ENCODE assay signal across 8 cellular contexts in genomic region chr2:71223767-71224333, GRCh38. TPM values are rescaled to one million over a fixed set of nuclear protein-coding genes. Genes with fewer than 3 reads are reported as not detected.
DNase-seq lines count a peak whose midpoint lies in the region; ATAC-seq and TF ChIP-seq lines count a peak whose summit lies in the region.

No MANE protein-coding gene starts in this region.

- DNase-seq in CMK (ENCODE audit: low read depth): peak; percentile 41
- DNase-seq in HFFc6: peak; percentile 17
- peak; percentile 74 for DNase-seq in ecto neural progenitor cell (ENCODE audit: low spot score)
- peak; percentile 88 for DNase-seq in midbrain (lab: John Stamatoyannopoulos, UW)
- no peak for DNase-seq in AG08396 (ENCODE audit: low spot score)

- H3K9ac ChIP-seq in OCI-LY1 (ENCODE audit: low read length): no peak overlapping the region

- H3K4me1 Mint-ChIP-seq in HFFc6 (ENCODE audit: low read depth): peaks cover 6% of the 10 kb centered on the region

- no peak overlapping the region for H3K27ac Mint-ChIP-seq in HFFc6

- H3K36me3 ChIP-seq in OCI-LY1 (ENCODE audit: insufficient read depth, low read length): no peaks in the 10 kb centered on the region

- no peak overlapping the region for H2AFZ ChIP-seq in OCI-LY1 (ENCODE audit: low read length)

- no peaks in the 10 kb centered on the region; the same call in 1 of the 2 replicates for H3K27me3 ChIP-seq in OCI-LY1 (ENCODE audit: insufficient read depth, low read length)

- H3K36me3 Mint-ChIP-seq in HFFc6 (ENCODE audit: low read depth): no peaks in the 10 kb centered on the region

- H3K4me3 Mint-ChIP-seq in HFFc6: no peak overlapping the region

- no peak overlapping the region for H3K4me2 ChIP-seq in OCI-LY1 (ENCODE audit: low read length)

- H3K27me3 Mint-ChIP-seq in HFFc6 (ENCODE audit: insufficient read depth): peaks cover 14% of the 10 kb centered on the region

- no peak overlapping the region for H3K4me3 ChIP-seq in OCI-LY1 (ENCODE audit: low read depth, low read length, poor library complexity, severe bottlenecking)

- no peaks in the 10 kb centered on the region for H3K79me2 ChIP-seq in OCI-LY1 (ENCODE audit: insufficient read depth, low read length)

- H3K9me2 ChIP-seq in OCI-LY1 (ENCODE audit: low read depth, low read length): no peaks in the 10 kb centered on the region

- TF ChIP-seq CTCF in HFFc6 (IDR thresholded peaks at IDR 0.05) (peak; percentile 70; the same call in 1 of the 2 replicates), OCI-LY1 (IDR thresholded peaks at IDR 0.05; ENCODE audit: low read length) (peak; percentile 24; the same call in 1 of the 2 replicates)

- ATAC-seq in HG02610 (IDR thresholded peaks at IDR 0.05; ENCODE audit: unreplicated experiment) (no peak), HG03097 (IDR thresholded peaks at IDR 0.05; ENCODE audit: low FRiP score, unreplicated experiment) (no peak)

- no peaks in the 10 kb centered on the region for H4K20me1 ChIP-seq in OCI-LY1 (ENCODE audit: insufficient read depth, low read length)

- no peaks in the 10 kb centered on the region for H3F3A ChIP-seq in OCI-LY1 (ENCODE audit: insufficient read depth, low read length)

- H3K4me1 ChIP-seq in OCI-LY1 (ENCODE audit: insufficient read depth, low read length, severe bottlenecking): no peaks in the 10 kb centered on the region

- H3K9me3 ChIP-seq in OCI-LY1 (ENCODE audit: low read length): no peaks in the 10 kb centered on the region

- H3K27ac ChIP-seq in OCI-LY1 (ENCODE audit: low read depth, low read length, poor library complexity, severe bottlenecking): no peak overlapping the region

- peaks cover 4% of the 10 kb centered on the region; the same call in 1 of the 2 replicates for H3K9me3 Mint-ChIP-seq in HFFc6

RNA-seq across cellular contexts. Expression of gene PAIP2B, which starts 3.1 kb away (rescaled TPM):
- under 1 TPM; 0.11 to 0.40 (median 0.20) TPM for total RNA-seq in HFFc6 (2021; fragmentation: NEBNext Ultra II Directional; extraction: Animal tissue kit (Norgen Biotek cat#: 25700))
